ENCODE assay signal across 22 cellular contexts in genomic region chr4:90238141-90238540, GRCh38.
"Had no signal": no experiment of that assay in that cellular context is flagged by ENCODE, and none has a peak within 500 bp of the region (broad histone marks: within the 10 kb centered on the region; RNA-seq: fewer than 3 reads in every experiment).

No MANE protein-coding gene starts in this region.

- H3K27ac Mint-ChIP-seq: immature natural killer cell, mesothelial cell of epicardium had no signal

- H3K36me3 Mint-ChIP-seq: immature natural killer cell, mesothelial cell of epicardium had no signal

- H3K4me1 Mint-ChIP-seq: immature natural killer cell, mesothelial cell of epicardium had no signal

- H3K9me3 Mint-ChIP-seq: mesothelial cell of epicardium had no signal

- H3K4me3 Mint-ChIP-seq: immature natural killer cell, mesothelial cell of epicardium had no signal

- ATAC-seq: foreskin keratinocyte, gastroesophageal sphincter, heart left ventricle, left colon, left lung, left ventricle myocardium superior, lower lobe of right lung, mucosa of descending colon had no signal

- FAIRE-seq: colon, endothelial cell of umbilical vein, frontal cortex, kidney had no signal

- DNase-seq: dermis blood vessel endothelial cell; dorsolateral prefrontal cortex; effector CD4-positive, alpha-beta T cell; effector memory CD4-positive, alpha-beta T cell; foreskin keratinocyte; heart left ventricle; hypothalamus; immature natural killer cell; islet precursor cell; kidney; kidney glomerular epithelial cell; left colon; left lung; left ventricle myocardium superior; lower lobe of right lung; mesenchymal stem cell; mucosa of descending colon had no signal
